8 cellular contexts compared by ENCODE assay signal in genomic region chr5:118791986-118792734, GRCh38.
DNase-seq lines count a peak whose midpoint lies in the region; ATAC-seq, FAIRE-seq and TF ChIP-seq lines count a peak whose summit lies in the region.

No MANE protein-coding gene starts in this region.

- peak; percentile 72 to 75 for TF ChIP-seq CTCF in left lung (IDR thresholded peaks at IDR 0.05)
- TF ChIP-seq CTCF in suprapubic skin (IDR thresholded peaks at IDR 0.05) = peak; percentile 59 to 71

- H3K36me3 ChIP-seq in left lung (no peaks in the 10 kb centered on the region), suprapubic skin (no peaks in the 10 kb centered on the region)

- intact Hi-C loops in left lung (cut with DNase I) = no loop called here

- H3K27ac ChIP-seq in cingulate gyrus (ENCODE audit: low read depth, low read length) (peak overlapping the region; percentile 50), left lung (peak overlapping the region in 1 of 2 donors; percentile 9), suprapubic skin (no peak overlapping the region)

- no peak overlapping the region for H3K4me3 ChIP-seq in left lung
- peak overlapping the region; percentile 17 for H3K4me3 ChIP-seq in suprapubic skin

- H3K4me1 ChIP-seq in left lung = peaks cover 7 to 10% of the 10 kb centered on the region in 2 donors
- peaks cover 11% of the 10 kb centered on the region for H3K4me1 ChIP-seq in suprapubic skin

- TF ChIP-seq EP300 in suprapubic skin (IDR thresholded peaks at IDR 0.05) = no peak

- peak; percentile 65 for FAIRE-seq in RCC 7860 (lab: Jason Lieb, UNC)

- DNase-seq in A172 (ENCODE audit: low spot score) = peak; percentile 83
- peak; percentile 1 for DNase-seq in GF-D8 (lab: John Stamatoyannopoulos, UW)
- peak; percentile 87 for DNase-seq in H4 (ENCODE audit: low spot score)
- DNase-seq in KG1 (lab: John Stamatoyannopoulos, UW) = peak; percentile 1
- DNase-seq in RCC 7860 (ENCODE audit: low spot score) = peak; percentile 43
- DNase-seq in left lung = no peak
- DNase-seq in suprapubic skin (ENCODE audit: low spot score in 2 of 2) = no peak

- H3K9me3 ChIP-seq in left lung = no peaks in the 10 kb centered on the region
- no peaks in the 10 kb centered on the region for H3K9me3 ChIP-seq in suprapubic skin

- ATAC-seq in left lung = peak; percentile 99

- TF ChIP-seq POLR2A in suprapubic skin (IDR thresholded peaks at IDR 0.05) = no peak

- H3K27me3 ChIP-seq in left lung (no peaks in the 10 kb centered on the region), suprapubic skin (no peaks in the 10 kb centered on the region)

- WGBS in suprapubic skin = 36% methylated on average over 7 of the region's 7 CpGs

Comparison
In these comparisons a context has a peak if more than half of its experiments do, and no peak if none do; other contexts are left out.
1. DNase-seq: peak in A172 (single experiment), GF-D8 (single experiment), H4 (single experiment), KG1 (single experiment) and RCC 7860 (single experiment); none in left lung (0 of 2) and suprapubic skin (0 of 2).